Comparison of ENCODE assay signal across 24 cellular contexts in genomic region chr7:2078899-2079298, GRCh38.
"Had no signal": no experiment of that assay in that cellular context is flagged by ENCODE, and none has a peak within 500 bp of the region (broad histone marks: within the 10 kb centered on the region; RNA-seq: fewer than 3 reads in every experiment).

No MANE protein-coding gene starts in this region.

- DNase-seq: activated CD4-positive, alpha-beta memory T cell treated with anti-CD3 and anti-CD28 coated beads for 36 hours; activated CD4-positive, alpha-beta T cell treated with anti-CD3 and anti-CD28 coated beads, Interleukin-2, amount 10 ng/mL, durations not matched to agents 7 days and 5 days; activated CD4-positive, CD25-positive, alpha-beta regulatory T cell; activated CD8-positive, alpha-beta memory T cell treated with anti-CD3 and anti-CD28 coated beads for 24 hours; activated effector memory CD4-positive, alpha-beta T cell treated with anti-CD3 and anti-CD28 coated beads, Interleukin-2, amount 50 U/mL, for 16 hours; activated naive CD4-positive, alpha-beta T cell treated with anti-CD3 and anti-CD28 coated beads for 36 hours; activated T-cell treated with anti-CD3 and anti-CD28 coated beads, Interleukin-2, amount 50 U/mL, for 4 hours; brain microvascular endothelial cell; MG63; NCI-H1105; NCI-H1436; NCI-H1694 treated with DMSO at 0.1 percent for 48 hours; NCI-H2029 treated with DMSO at 0.1 percent for 48 hours; NCI-H345; NCI-H510A; NCI-H526 treated with DMSO at 0.1 percent for 48 hours; PC-3; SHP77; T-helper 17 cell; T-helper 9 cell had no signal

- H3K27me3 ChIP-seq: brain microvascular endothelial cell, cardiac muscle cell, MG63, SJSA1 had no signal

- H3K4me3 Mint-ChIP-seq: activated CD4-positive, alpha-beta memory T cell treated with anti-CD3 and anti-CD28 coated beads for 36 hours; activated CD4-positive, alpha-beta T cell treated with anti-CD3 and anti-CD28 coated beads, Interleukin-2, amount 10 ng/mL, durations not matched to agents 7 days and 5 days; activated naive CD4-positive, alpha-beta T cell treated with anti-CD3 and anti-CD28 coated beads for 36 hours; activated naive CD8-positive, alpha-beta T cell; activated T-cell treated with anti-CD3 and anti-CD28 coated beads, Interleukin-2, amount 50 U/mL, for 4 hours; T-helper 17 cell had no signal

- H3K9me3 ChIP-seq: MG63, SJSA1 had no signal

- H3K9me3 Mint-ChIP-seq: activated CD4-positive, alpha-beta memory T cell treated with anti-CD3 and anti-CD28 coated beads for 36 hours; activated CD4-positive, alpha-beta T cell treated with anti-CD3 and anti-CD28 coated beads, Interleukin-2, amount 10 ng/mL, durations not matched to agents 7 days and 5 days; activated naive CD4-positive, alpha-beta T cell treated with anti-CD3 and anti-CD28 coated beads for 36 hours; activated T-cell treated with anti-CD3 and anti-CD28 coated beads, Interleukin-2, amount 50 U/mL, for 4 hours had no signal

- H3K27ac Mint-ChIP-seq: activated CD4-positive, alpha-beta memory T cell treated with anti-CD3 and anti-CD28 coated beads for 36 hours; activated CD4-positive, alpha-beta T cell treated with anti-CD3 and anti-CD28 coated beads, Interleukin-2, amount 10 ng/mL, durations not matched to agents 7 days and 5 days; activated naive CD8-positive, alpha-beta T cell; T-helper 17 cell had no signal

- H3K27ac ChIP-seq: brain microvascular endothelial cell, SJSA1 had no signal

- FAIRE-seq: RCC 7860 had no signal

- ATAC-seq: activated T-cell treated with anti-CD3 and anti-CD28 coated beads, Interleukin-2, amount 50 U/mL, for 4 hours; PC-3; T-helper 17 cell had no signal

- H3K4me3 ChIP-seq: cardiac muscle cell, MG63, SJSA1 had no signal

- H3K27me3 Mint-ChIP-seq: activated CD4-positive, alpha-beta memory T cell treated with anti-CD3 and anti-CD28 coated beads for 36 hours; activated CD4-positive, alpha-beta T cell treated with anti-CD3 and anti-CD28 coated beads, Interleukin-2, amount 10 ng/mL, durations not matched to agents 7 days and 5 days; activated naive CD8-positive, alpha-beta T cell; T-helper 17 cell had no signal

- H3K36me3 ChIP-seq: cardiac muscle cell, MG63 had no signal

- H3K4me1 ChIP-seq: SJSA1 had no signal
